26 cellular contexts compared by ENCODE assay signal in genomic region chr10:79579361-79579760, GRCh38. TPM values are rescaled to one million over a fixed set of nuclear protein-coding genes. Genes with fewer than 3 reads are reported as not detected.
DNase-seq lines count a peak whose midpoint lies in the region; ATAC-seq, FAIRE-seq and TF ChIP-seq lines count a peak whose summit lies in the region.
"Had no signal": no experiment of that assay in that cellular context is flagged by ENCODE, and none has a peak within 500 bp of the region (broad histone marks: within the 10 kb centered on the region; RNA-seq: fewer than 3 reads in every experiment).

No MANE protein-coding gene starts in this region.

- no peak for TF ChIP-seq RAD21 in A549 (conservative IDR thresholded peaks at IDR 0.05 in 1 of 2, IDR thresholded peaks at IDR 0.05 in 1 of 2)

- H3K27me3 Mint-ChIP-seq in activated T-helper 1 cell treated with anti-CD3 and anti-CD28 coated beads, Interleukin-12 subunit alpha, Interleukin-12 subunit beta, Interleukin-2, Interleukin-4 antibody, amounts not matched to agents 30 ng/mL and 10 ng/mL and 1 ng/mL, durations not matched to agents 14 hours and 24 hours and 36 hours (ENCODE audit: insufficient read depth), result peaks cover 23% of the 10 kb centered on the region

- FAIRE-seq in A549 (lab: Jason Lieb, UNC) (peak; percentile 68), endometrium (lab: Jason Lieb, UNC) (peak; percentile 74), pancreas (lab: Jason Lieb, UNC) (peak; percentile 17), GM19239 (lab: Jason Lieb, UNC) (no peak)
- FAIRE-seq: D721Med, GM12891, GM18507, H54 had no signal

- H3K9me3 Mint-ChIP-seq in activated T-helper 1 cell treated with anti-CD3 and anti-CD28 coated beads, Interleukin-12 subunit alpha, Interleukin-12 subunit beta, Interleukin-2, Interleukin-4 antibody, amounts not matched to agents 30 ng/mL and 10 ng/mL and 1 ng/mL, durations not matched to agents 14 hours and 24 hours and 36 hours, result peaks cover 6% of the 10 kb centered on the region
- H3K9me3 Mint-ChIP-seq in activated naive CD4-positive, alpha-beta T cell treated with anti-CD3 and anti-CD28 coated beads, Interleukin-2, amount 50 U/mL, for 72 hours, result no peaks in the 10 kb centered on the region
- H3K9me3 Mint-ChIP-seq: CD4-positive, alpha-beta T cell had no signal

- H3K4me3 ChIP-seq in A549 (no peak overlapping the region), pancreas (no peak overlapping the region), thyroid gland (replicated peaks in 1 of 3) (no peak overlapping the region)
- H3K4me3 ChIP-seq: BLaER1 treated with 17β-estradiol and CSF1 and Interleukin-3, amounts not matched to agents 10 nM and 100 nM had no signal

- no peak overlapping the region for H3K4me2 ChIP-seq in A549
- H3K4me2 ChIP-seq: BLaER1 treated with 17β-estradiol and CSF1 and Interleukin-3, amounts not matched to agents 10 nM and 100 nM had no signal

- peak overlapping the region; percentile 46 for H3K27ac Mint-ChIP-seq in activated T-helper 1 cell treated with anti-CD3 and anti-CD28 coated beads, Interleukin-12 subunit alpha, Interleukin-12 subunit beta, Interleukin-2, Interleukin-4 antibody, amounts not matched to agents 30 ng/mL and 10 ng/mL and 1 ng/mL, durations not matched to agents 14 hours and 24 hours and 36 hours
- no peak overlapping the region for H3K27ac Mint-ChIP-seq in activated naive CD4-positive, alpha-beta T cell treated with anti-CD3 and anti-CD28 coated beads, Interleukin-2, amount 50 U/mL, for 72 hours
- H3K27ac Mint-ChIP-seq: CD14-positive monocyte; CD4-positive, alpha-beta T cell; CD8-positive, alpha-beta memory T cell had no signal

- H3K4me1 ChIP-seq in A549 (no peaks in the 10 kb centered on the region), pancreas (no peaks in the 10 kb centered on the region), thyroid gland (no peaks in the 10 kb centered on the region)
- H3K4me1 ChIP-seq: BE2C; BLaER1 treated with 17β-estradiol and CSF1 and Interleukin-3, amounts not matched to agents 10 nM and 100 nM had no signal

- POLR2A ChIA-PET in A549 (lab: Yijun Ruan, JAX), result no interaction called here

- TF ChIP-seq POLR2A in A549 (IDR thresholded peaks at IDR 0.05; ENCODE audit: low read length) (no peak), thyroid gland (IDR thresholded peaks at IDR 0.05) (no peak)

- H3K9me3 ChIP-seq in A549, result no peaks in the 10 kb centered on the region
- H3K9me3 ChIP-seq in pancreas, result no peaks in the 10 kb centered on the region
- H3K9me3 ChIP-seq in thyroid gland, result no peaks in the 10 kb centered on the region
- H3K9me3 ChIP-seq: BE2C had no signal

- H3K36me3 Mint-ChIP-seq in activated T-helper 1 cell treated with anti-CD3 and anti-CD28 coated beads, Interleukin-12 subunit alpha, Interleukin-12 subunit beta, Interleukin-2, Interleukin-4 antibody, amounts not matched to agents 30 ng/mL and 10 ng/mL and 1 ng/mL, durations not matched to agents 14 hours and 24 hours and 36 hours (ENCODE audit: low read depth), result no peaks in the 10 kb centered on the region
- H3K36me3 Mint-ChIP-seq in activated naive CD4-positive, alpha-beta T cell treated with anti-CD3 and anti-CD28 coated beads, Interleukin-2, amount 50 U/mL, for 72 hours, result peaks cover 0 to 6% of the 10 kb centered on the region in 2 donors
- H3K36me3 Mint-ChIP-seq: CD14-positive monocyte; CD8-positive, alpha-beta memory T cell had no signal

- TF ChIP-seq CTCF in A549 (IDR thresholded peaks at IDR 0.05), result no peak
- TF ChIP-seq CTCF in pancreas (IDR thresholded peaks at IDR 0.05), result no peak
- no peak for TF ChIP-seq CTCF in thyroid gland (IDR thresholded peaks at IDR 0.05)

- no peaks in the 10 kb centered on the region for H3K36me3 ChIP-seq in pancreas
- no peaks in the 10 kb centered on the region for H3K36me3 ChIP-seq in thyroid gland
- H3K36me3 ChIP-seq: BE2C; BLaER1 treated with 17β-estradiol and CSF1 and Interleukin-3, amounts not matched to agents 10 nM and 100 nM had no signal

- CTCF ChIA-PET in A549 (lab: Yijun Ruan, JAX), result no interaction called here

- no peak for ATAC-seq in A549
- ATAC-seq in pancreas, result no peak
- ATAC-seq in activated naive CD4-positive, alpha-beta T cell treated with anti-CD3 and anti-CD28 coated beads, Interleukin-2, amount 50 U/mL, for 72 hours, result no peak

- H3K27ac ChIP-seq in A549, result no peak overlapping the region
- H3K27ac ChIP-seq in pancreas, result no peak overlapping the region
- H3K27ac ChIP-seq in thyroid gland, result no peak overlapping the region
- H3K27ac ChIP-seq: BLaER1 treated with 17β-estradiol and CSF1 and Interleukin-3, amounts not matched to agents 10 nM and 100 nM had no signal

- DNase-seq in A549 (ENCODE audit: low read depth in 1 of 2, low spot score in 1 of 2), result no peak
- no peak for DNase-seq in activated T-helper 1 cell treated with anti-CD3 and anti-CD28 coated beads, Interleukin-12 subunit alpha, Interleukin-12 subunit beta, Interleukin-2, Interleukin-4 antibody, amounts not matched to agents 30 ng/mL and 10 ng/mL and 1 ng/mL, durations not matched to agents 14 hours and 24 hours and 36 hours (ENCODE audit: low spot score)
- no peak for DNase-seq in pancreas
- DNase-seq in thyroid gland, result no peak
- no peak for DNase-seq in activated naive CD4-positive, alpha-beta T cell treated with anti-CD3 and anti-CD28 coated beads, Interleukin-2, amount 50 U/mL, for 72 hours (ENCODE audit: low spot score in 2 of 2)
- DNase-seq in GM19239 (ENCODE audit: insufficient read length, low spot score), result no peak
- DNase-seq: ACHN; AML-193; BE2C; CD4-positive, alpha-beta T cell; CD8-positive, alpha-beta memory T cell; DMS 273 treated with DMSO at 0.1 percent for 48 hours; DMS79 treated with DMSO at 0.1 percent for 48 hours; GF-D8; GOT3; HCEC 1CT had no signal

- WGBS in A549 (ENCODE audit: missing lambda C conversion rate), result 43% methylated on average over 2 of the region's 2 CpGs
- WGBS in pancreas, 2 donors, result 87 to 95% methylated on average over 2 of the region's 2 CpGs
- 96 to 98% methylated on average over 2 of the region's 2 CpGs for WGBS in thyroid gland, 2 donors

- H3K27me3 ChIP-seq in pancreas (no peaks in the 10 kb centered on the region), thyroid gland (no peaks in the 10 kb centered on the region)
- H3K27me3 ChIP-seq: BE2C; BLaER1 treated with 17β-estradiol and CSF1 and Interleukin-3, amounts not matched to agents 10 nM and 100 nM had no signal

- peaks cover 10% of the 10 kb centered on the region for H3K4me1 Mint-ChIP-seq in activated T-helper 1 cell treated with anti-CD3 and anti-CD28 coated beads, Interleukin-12 subunit alpha, Interleukin-12 subunit beta, Interleukin-2, Interleukin-4 antibody, amounts not matched to agents 30 ng/mL and 10 ng/mL and 1 ng/mL, durations not matched to agents 14 hours and 24 hours and 36 hours (ENCODE audit: low read depth)
- H3K4me1 Mint-ChIP-seq: CD14-positive monocyte had no signal

- TF ChIP-seq EP300 in A549 (IDR thresholded peaks at IDR 0.05), result no peak

- H3K4me3 Mint-ChIP-seq in activated T-helper 1 cell treated with anti-CD3 and anti-CD28 coated beads, Interleukin-12 subunit alpha, Interleukin-12 subunit beta, Interleukin-2, Interleukin-4 antibody, amounts not matched to agents 30 ng/mL and 10 ng/mL and 1 ng/mL, durations not matched to agents 14 hours and 24 hours and 36 hours, result no peak overlapping the region
- H3K4me3 Mint-ChIP-seq: CD14-positive monocyte; CD4-positive, alpha-beta T cell; CD8-positive, alpha-beta memory T cell had no signal

- intact Hi-C loops in activated T-helper 1 cell treated with anti-CD3 and anti-CD28 coated beads, Interleukin-12 subunit alpha, Interleukin-12 subunit beta, Interleukin-2, Interleukin-4 antibody, amounts not matched to agents 30 ng/mL and 10 ng/mL and 1 ng/mL, durations not matched to agents 14 hours and 24 hours and 36 hours (cut with micrococcal nuclease), result no loop called here
- intact Hi-C loops in pancreas (cut with DNase I) (no loop called here), thyroid gland (cut with DNase I) (no loop called here)

TF ChIP-seq in A549, 52 proteins besides CTCF, POLR2A, EP300 and RAD21:
- TF ChIP-seq MAFK (IDR thresholded peaks at IDR 0.05; ENCODE audit: partially characterized antibody) (peak; percentile 65), CHD2 (IDR thresholded peaks at IDR 0.05; ENCODE audit: low read length, partially characterized antibody) (no peak)

RNA-seq across cellular contexts. Expression of gene SFTPA2, which starts 19.2 kb away (rescaled TPM):
- polyA plus RNA-seq in A549 (2011; rRNA removed), result not detected in 2 replicates
- not detected in 2 replicates for polyA plus RNA-seq in A549 (2012; cell fraction: cytosol; rRNA removed)
- not detected in 2 replicates for polyA plus RNA-seq in A549 (2012; cell fraction: nucleus; rRNA removed)
- not detected in 3 replicates for polyA plus RNA-seq in A549 (2017; fragmentation: RNase III; extraction: RNeasy Plus Mini Kit Qiagen cat#74134 plus additional on column Dnase treatment)
- polyA minus RNA-seq in A549 (2011; rRNA and poly(A)+ RNA removed), result not detected in 2 replicates
- total RNA-seq in activated T-helper 1 cell treated with anti-CD3 and anti-CD28 coated beads, Interleukin-12 subunit alpha, Interleukin-12 subunit beta, Interleukin-2, Interleukin-4 antibody, amounts not matched to agents 30 ng/mL and 10 ng/mL and 1 ng/mL, durations not matched to agents 14 hours and 24 hours and 36 hours, result not detected in 2 replicates
- 10 to 100 TPM in 1 of 6 donors, 1 to 10 TPM in 3, under 1 TPM in 2; 0.52 to 11.6 (median 1.6) TPM for total RNA-seq in pancreas
- polyA plus RNA-seq in pancreas, result 1 to 10 TPM; 1.1 to 2.0 TPM
- under 1 TPM in 2 of 4 donors, not detected in 2; 0.27 to 0.29 TPM for total RNA-seq in thyroid gland
- not detected for total RNA-seq in activated naive CD4-positive, alpha-beta T cell treated with anti-CD3 and anti-CD28 coated beads, Interleukin-2, amount 50 U/mL, for 72 hours
- total RNA-seq: A172; CD4-positive, alpha-beta T cell; CD8-positive, alpha-beta memory T cell; Daoy; G401 had no signal
- polyA plus RNA-seq: CD14-positive monocyte; CD8-positive, alpha-beta memory T cell had no signal

RNA-seq across cellular contexts. Expression of gene SFTPA1, which starts 31.4 kb away (rescaled TPM):
- polyA plus RNA-seq in A549 (2011; rRNA removed), result not detected in 2 replicates
- not detected in 2 replicates for polyA plus RNA-seq in A549 (2012; cell fraction: cytosol; rRNA removed)
- polyA plus RNA-seq in A549 (2012; cell fraction: nucleus; rRNA removed), result not detected in 2 replicates
- not detected in 3 replicates for polyA plus RNA-seq in A549 (2017; fragmentation: RNase III; extraction: RNeasy Plus Mini Kit Qiagen cat#74134 plus additional on column Dnase treatment)
- not detected in 2 replicates for polyA minus RNA-seq in A549 (2011; rRNA and poly(A)+ RNA removed)
- not detected in 2 replicates for total RNA-seq in activated T-helper 1 cell treated with anti-CD3 and anti-CD28 coated beads, Interleukin-12 subunit alpha, Interleukin-12 subunit beta, Interleukin-2, Interleukin-4 antibody, amounts not matched to agents 30 ng/mL and 10 ng/mL and 1 ng/mL, durations not matched to agents 14 hours and 24 hours and 36 hours
- total RNA-seq in pancreas, result 1 to 10 TPM in 3 of 6 donors, under 1 TPM in 1, not detected in 2; 0.28 to 9.6 (median 1.3) TPM
- polyA plus RNA-seq in pancreas, result 1 to 10 TPM in 1 of 2 donors, under 1 TPM in 1; 0.87 to 1.2 TPM
- total RNA-seq in thyroid gland, result not detected
- not detected for total RNA-seq in activated naive CD4-positive, alpha-beta T cell treated with anti-CD3 and anti-CD28 coated beads, Interleukin-2, amount 50 U/mL, for 72 hours
- total RNA-seq: CD4-positive, alpha-beta T cell; CD8-positive, alpha-beta memory T cell; Daoy; G401 had no signal
- polyA plus RNA-seq: CD14-positive monocyte; CD8-positive, alpha-beta memory T cell had no signal
